ENCODE assay signal across 1 cellular context in the genomic region with DNA sequence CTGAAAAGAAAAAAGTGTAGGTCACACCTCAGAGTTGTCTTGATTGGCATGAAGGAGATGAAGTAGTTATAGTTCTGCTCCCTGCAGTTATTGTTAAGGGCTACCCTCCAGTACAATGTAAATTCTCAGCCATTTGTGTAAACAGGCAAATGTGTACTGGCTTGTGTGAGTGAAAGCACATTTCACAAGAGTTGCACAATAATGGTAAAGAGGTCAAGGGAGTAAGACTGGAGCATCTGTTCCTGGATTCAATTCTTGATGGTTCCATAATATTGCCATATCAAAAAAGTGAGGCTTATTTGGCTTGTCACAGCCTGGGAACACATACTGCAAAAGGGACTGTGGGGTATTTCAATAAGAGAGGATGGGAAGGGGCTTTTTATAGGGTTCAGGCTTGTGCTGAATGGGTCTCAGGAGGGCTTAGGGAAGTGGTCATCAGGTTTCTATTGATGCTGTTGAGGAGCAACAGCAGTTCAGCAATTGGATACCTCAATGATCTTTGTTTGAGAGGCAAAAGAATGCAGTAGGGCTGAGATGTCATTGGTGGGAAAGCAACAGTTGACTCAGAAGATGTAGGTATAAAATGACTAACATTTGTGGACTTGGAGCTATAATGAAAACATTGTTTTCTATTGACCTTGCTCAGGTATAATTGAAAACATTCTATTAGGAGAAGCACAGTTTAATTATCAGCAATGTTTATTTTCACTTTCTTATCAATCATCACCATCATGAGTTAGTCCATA.
A peak's percentile ranks its signal among the peaks of the same experiment; 100 is the strongest.
TF ChIP-seq lines count a peak whose summit lies in the region.

No MANE protein-coding gene starts in this region.

TF ChIP-seq in HepG2, 621 proteins besides CTCF, POLR2A, EP300 and RAD21 (continued from another document and continues in another):
- TF ChIP-seq, protein P1, sequence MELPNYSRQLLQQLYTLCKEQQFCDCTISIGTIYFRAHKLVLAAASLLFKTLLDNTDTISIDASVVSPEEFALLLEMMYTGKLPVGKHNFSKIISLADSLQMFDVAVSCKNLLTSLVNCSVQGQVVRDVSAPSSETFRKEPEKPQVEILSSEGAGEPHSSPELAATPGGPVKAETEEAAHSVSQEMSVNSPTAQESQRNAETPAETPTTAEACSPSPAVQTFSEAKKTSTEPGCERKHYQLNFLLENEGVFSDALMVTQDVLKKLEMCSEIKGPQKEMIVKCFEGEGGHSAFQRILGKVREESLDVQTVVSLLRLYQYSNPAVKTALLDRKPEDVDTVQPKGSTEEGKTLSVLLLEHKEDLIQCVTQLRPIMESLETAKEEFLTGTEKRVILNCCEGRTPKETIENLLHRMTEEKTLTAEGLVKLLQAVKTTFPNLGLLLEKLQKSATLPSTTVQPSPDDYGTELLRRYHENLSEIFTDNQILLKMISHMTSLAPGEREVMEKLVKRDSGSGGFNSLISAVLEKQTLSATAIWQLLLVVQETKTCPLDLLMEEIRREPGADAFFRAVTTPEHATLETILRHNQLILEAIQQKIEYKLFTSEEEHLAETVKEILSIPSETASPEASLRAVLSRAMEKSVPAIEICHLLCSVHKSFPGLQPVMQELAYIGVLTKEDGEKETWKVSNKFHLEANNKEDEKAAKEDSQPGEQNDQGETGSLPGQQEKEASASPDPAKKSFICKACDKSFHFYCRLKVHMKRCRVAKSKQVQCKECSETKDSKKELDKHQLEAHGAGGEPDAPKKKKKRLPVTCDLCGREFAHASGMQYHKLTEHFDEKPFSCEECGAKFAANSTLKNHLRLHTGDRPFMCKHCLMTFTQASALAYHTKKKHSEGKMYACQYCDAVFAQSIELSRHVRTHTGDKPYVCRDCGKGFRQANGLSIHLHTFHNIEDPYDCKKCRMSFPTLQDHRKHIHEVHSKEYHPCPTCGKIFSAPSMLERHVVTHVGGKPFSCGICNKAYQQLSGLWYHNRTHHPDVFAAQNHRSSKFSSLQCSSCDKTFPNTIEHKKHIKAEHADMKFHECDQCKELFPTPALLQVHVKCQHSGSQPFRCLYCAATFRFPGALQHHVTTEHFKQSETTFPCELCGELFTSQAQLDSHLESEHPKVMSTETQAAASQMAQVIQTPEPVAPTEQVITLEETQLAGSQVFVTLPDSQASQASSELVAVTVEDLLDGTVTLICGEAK (IDR thresholded peaks at IDR 0.05) = no peak
- TF ChIP-seq, protein P1 (CRISPR knock-in tag; IDR thresholded peaks at IDR 0.05) = no peak; the same call in 1 of the 2 replicates
- no peak for TF ChIP-seq SRY (CRISPR knock-in tag; IDR thresholded peaks at IDR 0.05)
- TF ChIP-seq NFIC (IDR thresholded peaks at IDR 0.05; ENCODE audit: low read length) = peak; percentile 70; the same call in 1 of the 2 replicates
- TF ChIP-seq, protein P2, sequence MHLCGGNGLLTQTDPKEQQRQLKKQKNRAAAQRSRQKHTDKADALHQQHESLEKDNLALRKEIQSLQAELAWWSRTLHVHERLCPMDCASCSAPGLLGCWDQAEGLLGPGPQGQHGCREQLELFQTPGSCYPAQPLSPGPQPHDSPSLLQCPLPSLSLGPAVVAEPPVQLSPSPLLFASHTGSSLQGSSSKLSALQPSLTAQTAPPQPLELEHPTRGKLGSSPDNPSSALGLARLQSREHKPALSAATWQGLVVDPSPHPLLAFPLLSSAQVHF (CRISPR knock-in tag; IDR thresholded peaks at IDR 0.05) = no peak
- peak; percentile 38; the same call in 1 of the 2 replicates for TF ChIP-seq ERF (CRISPR knock-in tag; IDR thresholded peaks at IDR 0.05)
- TF ChIP-seq SIN3B (IDR thresholded peaks at IDR 0.05; ENCODE audit: low read length) = no peak
- TF ChIP-seq, protein P3, sequence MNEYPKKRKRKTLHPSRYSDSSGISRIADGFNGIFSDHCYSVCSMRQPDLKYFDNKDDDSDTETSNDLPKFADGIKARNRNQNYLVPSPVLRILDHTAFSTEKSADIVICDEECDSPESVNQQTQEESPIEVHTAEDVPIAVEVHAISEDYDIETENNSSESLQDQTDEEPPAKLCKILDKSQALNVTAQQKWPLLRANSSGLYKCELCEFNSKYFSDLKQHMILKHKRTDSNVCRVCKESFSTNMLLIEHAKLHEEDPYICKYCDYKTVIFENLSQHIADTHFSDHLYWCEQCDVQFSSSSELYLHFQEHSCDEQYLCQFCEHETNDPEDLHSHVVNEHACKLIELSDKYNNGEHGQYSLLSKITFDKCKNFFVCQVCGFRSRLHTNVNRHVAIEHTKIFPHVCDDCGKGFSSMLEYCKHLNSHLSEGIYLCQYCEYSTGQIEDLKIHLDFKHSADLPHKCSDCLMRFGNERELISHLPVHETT (CRISPR knock-in tag; conservative IDR thresholded peaks at IDR 0.05) = no peak
- TF ChIP-seq NR3C1 (CRISPR knock-in tag; IDR thresholded peaks at IDR 0.05) = no peak
- TF ChIP-seq SSRP1 (CRISPR knock-in tag; IDR thresholded peaks at IDR 0.05) = peak; percentile 91; the same call in 1 of the 2 replicates
- TF ChIP-seq TEAD3 (CRISPR knock-in tag; optimal IDR thresholded peaks at IDR 0.05; ENCODE audit: borderline replicate concordance) = peak; percentile 85
- no peak for TF ChIP-seq ZNF33A (CRISPR knock-in tag; IDR thresholded peaks at IDR 0.05; ENCODE audit: borderline replicate concordance)
- no peak for TF ChIP-seq ZMAT3 (CRISPR knock-in tag; conservative IDR thresholded peaks at IDR 0.05)
- TF ChIP-seq, protein P4, sequence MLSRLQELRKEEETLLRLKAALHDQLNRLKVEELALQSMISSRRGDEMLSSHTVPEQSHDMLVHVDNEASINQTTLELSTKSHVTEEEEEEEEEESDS (CRISPR knock-in tag; IDR thresholded peaks at IDR 0.05; ENCODE audit: borderline replicate concordance) = peak; percentile 66; the same call in 1 of the 2 replicates
- TF ChIP-seq ZNF550 (CRISPR knock-in tag; IDR thresholded peaks at IDR 0.05; ENCODE audit: borderline replicate concordance) = no peak
- no peak for TF ChIP-seq ZC3H4 (CRISPR knock-in tag; IDR thresholded peaks at IDR 0.05; ENCODE audit: borderline replicate concordance)
- no peak for TF ChIP-seq HNRNPLL (IDR thresholded peaks at IDR 0.05; ENCODE audit: low read depth, low read length, poor library complexity, severe bottlenecking)
- no peak for TF ChIP-seq NR1H2 (CRISPR knock-in tag; IDR thresholded peaks at IDR 0.05; ENCODE audit: borderline replicate concordance, low read depth)
- TF ChIP-seq ZNF777 (CRISPR knock-in tag; IDR thresholded peaks at IDR 0.05) = no peak
- no peak for TF ChIP-seq MATR3 (CRISPR knock-in tag; IDR thresholded peaks at IDR 0.05)
- TF ChIP-seq, protein P5, sequence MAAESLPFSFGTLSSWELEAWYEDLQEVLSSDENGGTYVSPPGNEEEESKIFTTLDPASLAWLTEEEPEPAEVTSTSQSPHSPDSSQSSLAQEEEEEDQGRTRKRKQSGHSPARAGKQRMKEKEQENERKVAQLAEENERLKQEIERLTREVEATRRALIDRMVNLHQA (CRISPR knock-in tag; IDR thresholded peaks at IDR 0.05) = no peak
- peak; percentile 86; the same call in 1 of the 2 replicates for TF ChIP-seq ZFP1 (CRISPR knock-in tag; IDR thresholded peaks at IDR 0.05)
- no peak for TF ChIP-seq EEA1 (CRISPR knock-in tag; IDR thresholded peaks at IDR 0.05; ENCODE audit: borderline replicate concordance)
- TF ChIP-seq NKX3-1 (CRISPR knock-in tag; IDR thresholded peaks at IDR 0.05) = no peak
- TF ChIP-seq TBP (CRISPR knock-in tag; IDR thresholded peaks at IDR 0.05) = no peak
- no peak for TF ChIP-seq CBFB (CRISPR knock-in tag; IDR thresholded peaks at IDR 0.05)
- TF ChIP-seq, protein P6, sequence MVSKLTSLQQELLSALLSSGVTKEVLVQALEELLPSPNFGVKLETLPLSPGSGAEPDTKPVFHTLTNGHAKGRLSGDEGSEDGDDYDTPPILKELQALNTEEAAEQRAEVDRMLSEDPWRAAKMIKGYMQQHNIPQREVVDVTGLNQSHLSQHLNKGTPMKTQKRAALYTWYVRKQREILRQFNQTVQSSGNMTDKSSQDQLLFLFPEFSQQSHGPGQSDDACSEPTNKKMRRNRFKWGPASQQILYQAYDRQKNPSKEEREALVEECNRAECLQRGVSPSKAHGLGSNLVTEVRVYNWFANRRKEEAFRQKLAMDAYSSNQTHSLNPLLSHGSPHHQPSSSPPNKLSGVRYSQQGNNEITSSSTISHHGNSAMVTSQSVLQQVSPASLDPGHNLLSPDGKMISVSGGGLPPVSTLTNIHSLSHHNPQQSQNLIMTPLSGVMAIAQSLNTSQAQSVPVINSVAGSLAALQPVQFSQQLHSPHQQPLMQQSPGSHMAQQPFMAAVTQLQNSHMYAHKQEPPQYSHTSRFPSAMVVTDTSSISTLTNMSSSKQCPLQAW (CRISPR knock-in tag; IDR thresholded peaks at IDR 0.05) = peak; percentile 72; the same call in 1 of the 2 replicates
- TF ChIP-seq, protein P7, sequence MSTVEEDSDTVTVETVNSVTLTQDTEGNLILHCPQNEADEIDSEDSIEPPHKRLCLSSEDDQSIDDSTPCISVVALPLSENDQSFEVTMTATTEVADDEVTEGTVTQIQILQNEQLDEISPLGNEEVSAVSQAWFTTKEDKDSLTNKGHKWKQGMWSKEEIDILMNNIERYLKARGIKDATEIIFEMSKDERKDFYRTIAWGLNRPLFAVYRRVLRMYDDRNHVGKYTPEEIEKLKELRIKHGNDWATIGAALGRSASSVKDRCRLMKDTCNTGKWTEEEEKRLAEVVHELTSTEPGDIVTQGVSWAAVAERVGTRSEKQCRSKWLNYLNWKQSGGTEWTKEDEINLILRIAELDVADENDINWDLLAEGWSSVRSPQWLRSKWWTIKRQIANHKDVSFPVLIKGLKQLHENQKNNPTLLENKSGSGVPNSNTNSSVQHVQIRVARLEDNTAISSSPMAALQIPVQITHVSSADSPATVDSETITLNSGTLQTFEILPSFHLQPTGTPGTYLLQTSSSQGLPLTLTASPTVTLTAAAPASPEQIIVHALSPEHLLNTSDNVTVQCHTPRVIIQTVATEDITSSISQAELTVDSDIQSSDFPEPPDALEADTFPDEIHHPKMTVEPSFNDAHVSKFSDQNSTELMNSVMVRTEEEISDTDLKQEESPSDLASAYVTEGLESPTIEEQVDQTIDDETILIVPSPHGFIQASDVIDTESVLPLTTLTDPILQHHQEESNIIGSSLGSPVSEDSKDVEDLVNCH (CRISPR knock-in tag; IDR thresholded peaks at IDR 0.05) = no peak
- TF ChIP-seq, protein P8, sequence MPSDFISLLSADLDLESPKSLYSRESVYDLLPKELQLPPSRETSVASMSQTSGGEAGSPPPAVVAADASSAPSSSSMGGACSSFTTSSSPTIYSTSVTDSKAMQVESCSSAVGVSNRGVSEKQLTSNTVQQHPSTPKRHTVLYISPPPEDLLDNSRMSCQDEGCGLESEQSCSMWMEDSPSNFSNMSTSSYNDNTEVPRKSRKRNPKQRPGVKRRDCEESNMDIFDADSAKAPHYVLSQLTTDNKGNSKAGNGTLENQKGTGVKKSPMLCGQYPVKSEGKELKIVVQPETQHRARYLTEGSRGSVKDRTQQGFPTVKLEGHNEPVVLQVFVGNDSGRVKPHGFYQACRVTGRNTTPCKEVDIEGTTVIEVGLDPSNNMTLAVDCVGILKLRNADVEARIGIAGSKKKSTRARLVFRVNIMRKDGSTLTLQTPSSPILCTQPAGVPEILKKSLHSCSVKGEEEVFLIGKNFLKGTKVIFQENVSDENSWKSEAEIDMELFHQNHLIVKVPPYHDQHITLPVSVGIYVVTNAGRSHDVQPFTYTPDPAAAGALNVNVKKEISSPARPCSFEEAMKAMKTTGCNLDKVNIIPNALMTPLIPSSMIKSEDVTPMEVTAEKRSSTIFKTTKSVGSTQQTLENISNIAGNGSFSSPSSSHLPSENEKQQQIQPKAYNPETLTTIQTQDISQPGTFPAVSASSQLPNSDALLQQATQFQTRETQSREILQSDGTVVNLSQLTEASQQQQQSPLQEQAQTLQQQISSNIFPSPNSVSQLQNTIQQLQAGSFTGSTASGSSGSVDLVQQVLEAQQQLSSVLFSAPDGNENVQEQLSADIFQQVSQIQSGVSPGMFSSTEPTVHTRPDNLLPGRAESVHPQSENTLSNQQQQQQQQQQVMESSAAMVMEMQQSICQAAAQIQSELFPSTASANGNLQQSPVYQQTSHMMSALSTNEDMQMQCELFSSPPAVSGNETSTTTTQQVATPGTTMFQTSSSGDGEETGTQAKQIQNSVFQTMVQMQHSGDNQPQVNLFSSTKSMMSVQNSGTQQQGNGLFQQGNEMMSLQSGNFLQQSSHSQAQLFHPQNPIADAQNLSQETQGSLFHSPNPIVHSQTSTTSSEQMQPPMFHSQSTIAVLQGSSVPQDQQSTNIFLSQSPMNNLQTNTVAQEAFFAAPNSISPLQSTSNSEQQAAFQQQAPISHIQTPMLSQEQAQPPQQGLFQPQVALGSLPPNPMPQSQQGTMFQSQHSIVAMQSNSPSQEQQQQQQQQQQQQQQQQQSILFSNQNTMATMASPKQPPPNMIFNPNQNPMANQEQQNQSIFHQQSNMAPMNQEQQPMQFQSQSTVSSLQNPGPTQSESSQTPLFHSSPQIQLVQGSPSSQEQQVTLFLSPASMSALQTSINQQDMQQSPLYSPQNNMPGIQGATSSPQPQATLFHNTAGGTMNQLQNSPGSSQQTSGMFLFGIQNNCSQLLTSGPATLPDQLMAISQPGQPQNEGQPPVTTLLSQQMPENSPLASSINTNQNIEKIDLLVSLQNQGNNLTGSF (CRISPR knock-in tag; IDR thresholded peaks at IDR 0.05) = no peak
- no peak for TF ChIP-seq CREB1 (IDR thresholded peaks at IDR 0.05)
- TF ChIP-seq CREB1 (CRISPR knock-in tag; IDR thresholded peaks at IDR 0.05) = 0 out of 2 replicates have a peak, but pooled peaks have one; percentile 35
- peak; percentile 91 for TF ChIP-seq RXRB (CRISPR knock-in tag; IDR thresholded peaks at IDR 0.05; ENCODE audit: borderline replicate concordance)
- TF ChIP-seq MEIS2 (CRISPR knock-in tag; IDR thresholded peaks at IDR 0.05) = no peak
- TF ChIP-seq PITX1 (CRISPR knock-in tag; IDR thresholded peaks at IDR 0.05) = no peak; the same call in 1 of the 2 replicates
- TF ChIP-seq SRF (IDR thresholded peaks at IDR 0.05; ENCODE audit: low read depth, low read length) = no peak
- TF ChIP-seq ZNF562 (CRISPR knock-in tag; IDR thresholded peaks at IDR 0.05; ENCODE audit: borderline replicate concordance) = no peak
- TF ChIP-seq KLF15 (CRISPR knock-in tag; IDR thresholded peaks at IDR 0.05; ENCODE audit: borderline replicate concordance) = no peak
- no peak for TF ChIP-seq ZNF782 (CRISPR knock-in tag; IDR thresholded peaks at IDR 0.05; ENCODE audit: borderline replicate concordance)
